Comparison of ENCODE assay signal across 2 cellular contexts in the genomic region with DNA sequence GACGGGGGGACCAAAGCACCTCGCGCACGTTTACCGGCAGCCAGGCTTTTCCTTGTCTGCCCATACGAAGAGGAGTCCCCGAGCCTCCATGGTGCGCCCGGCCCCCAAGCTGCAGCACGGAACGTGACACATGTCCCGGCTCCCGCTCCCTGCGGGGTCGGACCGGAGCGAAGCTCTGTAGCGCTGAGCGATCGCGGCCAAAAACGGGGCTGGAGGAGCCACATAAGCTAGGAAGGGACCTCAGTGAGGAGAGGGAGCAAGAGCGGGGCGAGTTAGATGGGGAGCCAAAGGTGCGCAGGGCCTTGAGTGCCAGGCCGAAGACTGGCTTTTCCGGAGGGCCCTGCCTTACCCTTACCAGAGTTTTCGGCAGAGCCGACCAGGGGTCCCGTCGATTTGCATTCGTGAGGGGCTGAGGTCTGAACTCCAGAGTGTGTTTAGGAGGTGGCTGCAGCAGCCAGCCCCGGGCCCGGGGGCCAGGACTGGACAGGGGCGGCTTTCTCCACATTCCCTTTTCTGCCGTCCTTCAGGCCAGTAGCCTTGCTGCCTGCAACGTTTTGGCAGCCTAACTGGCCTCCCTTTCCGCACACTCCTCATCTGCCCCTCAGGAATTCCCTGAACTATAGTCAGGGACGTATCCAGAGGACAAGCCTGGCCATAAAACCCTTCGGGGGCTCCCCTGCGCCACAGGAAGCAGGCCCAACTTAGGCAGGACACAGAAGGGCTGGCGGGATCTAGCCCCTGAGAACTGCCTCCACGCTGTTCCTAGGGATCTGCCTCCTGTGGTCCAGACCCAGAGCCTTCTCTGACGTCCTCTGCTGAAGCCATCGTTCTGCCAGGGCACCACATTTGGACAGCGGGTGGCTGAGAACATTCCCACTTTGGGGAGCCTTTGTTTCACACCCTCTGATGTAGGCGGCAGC.
TF ChIP-seq lines count a peak whose summit lies in the region.

No MANE protein-coding gene starts in this region.

TF ChIP-seq in SK-N-SH, 30 proteins besides CTCF, POLR2A, EP300 and RAD21:
- TF ChIP-seq, protein P1, sequence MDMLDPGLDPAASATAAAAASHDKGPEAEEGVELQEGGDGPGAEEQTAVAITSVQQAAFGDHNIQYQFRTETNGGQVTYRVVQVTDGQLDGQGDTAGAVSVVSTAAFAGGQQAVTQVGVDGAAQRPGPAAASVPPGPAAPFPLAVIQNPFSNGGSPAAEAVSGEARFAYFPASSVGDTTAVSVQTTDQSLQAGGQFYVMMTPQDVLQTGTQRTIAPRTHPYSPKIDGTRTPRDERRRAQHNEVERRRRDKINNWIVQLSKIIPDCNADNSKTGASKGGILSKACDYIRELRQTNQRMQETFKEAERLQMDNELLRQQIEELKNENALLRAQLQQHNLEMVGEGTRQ (IDR thresholded peaks at IDR 0.05; ENCODE audit: borderline replicate concordance, low read depth, low read length): no peak
- TF ChIP-seq, protein P2, sequence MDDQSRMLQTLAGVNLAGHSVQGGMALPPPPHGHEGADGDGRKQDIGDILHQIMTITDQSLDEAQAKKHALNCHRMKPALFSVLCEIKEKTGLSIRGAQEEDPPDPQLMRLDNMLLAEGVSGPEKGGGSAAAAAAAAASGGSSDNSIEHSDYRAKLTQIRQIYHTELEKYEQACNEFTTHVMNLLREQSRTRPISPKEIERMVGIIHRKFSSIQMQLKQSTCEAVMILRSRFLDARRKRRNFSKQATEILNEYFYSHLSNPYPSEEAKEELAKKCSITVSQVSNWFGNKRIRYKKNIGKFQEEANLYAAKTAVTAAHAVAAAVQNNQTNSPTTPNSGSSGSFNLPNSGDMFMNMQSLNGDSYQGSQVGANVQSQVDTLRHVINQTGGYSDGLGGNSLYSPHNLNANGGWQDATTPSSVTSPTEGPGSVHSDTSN (IDR thresholded peaks at IDR 0.05): no peak
- TF ChIP-seq EZH2phosphoT487 (IDR thresholded peaks at IDR 0.05; ENCODE audit: borderline replicate concordance, low read depth) (no peak), TCF12 (IDR thresholded peaks at IDR 0.05) (no peak), FOXM1 (IDR thresholded peaks at IDR 0.05; ENCODE audit: low read depth) (no peak)

TF ChIP-seq in neural cell, 6 proteins besides CTCF, POLR2A, EP300 and RAD21:
- TF ChIP-seq EZH2 (IDR thresholded peaks at IDR 0.05; ENCODE audit: borderline replicate concordance, insufficient read depth, low read length, poor library complexity, severe bottlenecking): no peak
- peak; percentile 40 for TF ChIP-seq MXI1 (conservative IDR thresholded peaks at IDR 0.05; ENCODE audit: poor library complexity, severe bottlenecking)
TF ChIP-seq in neural cell: peak in this region for 1.
